In the genomic region with DNA sequence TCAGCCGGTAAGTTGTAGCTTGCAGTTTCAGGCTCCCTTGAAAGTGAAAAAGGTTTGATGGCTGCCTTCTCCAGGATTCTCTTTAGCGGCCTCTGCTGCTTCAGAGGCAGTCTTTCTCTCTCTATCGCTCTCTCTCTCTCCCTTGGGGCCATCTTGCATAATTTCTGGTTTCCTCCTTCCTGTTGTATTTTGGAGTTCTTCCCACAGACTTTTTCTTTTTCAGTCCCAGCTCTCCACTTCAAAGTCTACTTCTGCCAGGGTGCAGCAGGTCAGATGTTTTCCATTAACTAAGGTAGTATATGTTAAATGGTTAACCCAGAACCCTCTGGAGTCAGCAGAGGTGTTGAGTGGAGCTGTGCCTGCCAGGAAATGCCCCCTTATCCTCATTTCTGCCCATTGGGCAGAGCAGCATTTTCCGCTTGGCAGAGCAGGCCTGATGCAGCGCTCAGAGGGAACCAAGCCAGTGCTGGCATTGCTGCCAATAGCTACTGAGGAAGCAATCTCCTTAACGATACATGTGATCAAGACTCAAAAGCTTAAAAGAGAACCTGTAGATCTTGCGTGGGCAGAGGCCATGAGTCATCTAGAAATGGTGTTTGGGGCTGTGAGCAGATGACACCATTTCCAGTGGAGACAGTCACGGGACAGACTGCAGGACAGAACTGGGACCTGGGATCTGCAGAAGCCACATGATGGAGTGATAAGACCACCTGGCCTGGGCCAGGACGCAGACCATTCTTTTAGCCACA, we compare ENCODE assay signal across 8 cellular contexts. TPM values are rescaled to one million over a fixed set of nuclear protein-coding genes. Genes with fewer than 3 reads are reported as not detected.
DNase-seq lines count a peak whose midpoint lies in the region; ATAC-seq and TF ChIP-seq lines count a peak whose summit lies in the region.

No MANE protein-coding gene starts in this region.

- TF ChIP-seq CTCF in gastroesophageal sphincter (IDR thresholded peaks at IDR 0.05) = no peak

- H3K27me3 ChIP-seq in gastroesophageal sphincter = no peaks in the 10 kb centered on the region

- intact Hi-C loops in posterior vena cava (cut with DNase I) = no loop called here

- no peak overlapping the region for H3K4me3 ChIP-seq in gastroesophageal sphincter

- 55 to 57% methylated on average over 6 to 7 of the region's 9 CpGs for WGBS in gastroesophageal sphincter (ENCODE audit: low coverage in 1 of 2), 2 donors

- DNase-seq in GDM1 (lab: John Stamatoyannopoulos, UW) (peak; percentile 33), posterior vena cava (ENCODE audit: low spot score) (peak; percentile 90), NCI-H345 (lab: John Stamatoyannopoulos, UW) (no peak), NCI-H1417 treated with DMSO at 0.1 percent for 48 hours (lab: John Stamatoyannopoulos, UW) (no peak)
- peak; percentile 36 to 50 for DNase-seq in activated CD4-positive, alpha-beta T cell treated with anti-CD3 and anti-CD28 coated beads, Interleukin-2, amount 50 U/mL, for 48 hours

- no peak for TF ChIP-seq POLR2A in gastroesophageal sphincter (IDR thresholded peaks at IDR 0.05)

- H3K36me3 ChIP-seq in gastroesophageal sphincter = no peaks in the 10 kb centered on the region

- H3K27ac ChIP-seq in gastroesophageal sphincter = peak overlapping the region in 2 of 4 donors; percentile 14 to 20

- H3K9me3 ChIP-seq in gastroesophageal sphincter = no peaks in the 10 kb centered on the region

- ATAC-seq in GM19452 (IDR thresholded peaks at IDR 0.05; ENCODE audit: unreplicated experiment) = peak; percentile 73
- ATAC-seq in HG03457 (IDR thresholded peaks at IDR 0.05; ENCODE audit: unreplicated experiment) = peak; percentile 60
- ATAC-seq in gastroesophageal sphincter = peak; percentile 76

- no peak for TF ChIP-seq EP300 in gastroesophageal sphincter (IDR thresholded peaks at IDR 0.05)

- H3K4me1 ChIP-seq in gastroesophageal sphincter = peaks cover 0 to 30% (median 0%) of the 10 kb centered on the region in 3 donors

RNA-seq across cellular contexts. Expression of gene DBI, which starts 20.8 kb away (rescaled TPM):
- total RNA-seq in gastroesophageal sphincter (100 to 1,000 TPM in 1 of 4 donors, 10 to 100 TPM in 3; 43.0 to 101 (median 80.9) TPM), posterior vena cava (10 to 100 TPM; 56.6 to 63.1 TPM)

RNA-seq across cellular contexts. Expression of gene C2orf76, which starts 20.9 kb away (rescaled TPM):
- total RNA-seq in gastroesophageal sphincter = 10 to 100 TPM in 2 of 4 donors, 1 to 10 TPM in 2; 9.2 to 17.3 (median 11.9) TPM
- 10 to 100 TPM in 1 of 2 donors, 1 to 10 TPM in 1; 9.2 to 12.1 TPM for total RNA-seq in posterior vena cava

RNA-seq across cellular contexts. Expression of gene TMEM37, which starts 44.1 kb away (rescaled TPM):
- 1 to 10 TPM in 3 of 4 donors, not detected in 1; 3.0 to 8.1 (median 5.2) TPM for total RNA-seq in gastroesophageal sphincter
- 1 to 10 TPM; 2.9 to 8.0 TPM for total RNA-seq in posterior vena cava

Comparison
In these comparisons a context has a peak if more than half of its experiments do, and no peak if none do; other contexts are left out.
1. DNase-seq: peak in GDM1 (single experiment), activated CD4-positive, alpha-beta T cell treated with anti-CD3 and anti-CD28 coated beads, Interleukin-2, amount 50 U/mL, for 48 hours (2 of 2) and posterior vena cava (single experiment); none in NCI-H345 (single experiment) and NCI-H1417 treated with DMSO at 0.1 percent for 48 hours (single experiment).
2. Peak in every context shown above with its lines, with median percentiles within 50 percentile points of each other: ATAC-seq.